In the genomic region with DNA sequence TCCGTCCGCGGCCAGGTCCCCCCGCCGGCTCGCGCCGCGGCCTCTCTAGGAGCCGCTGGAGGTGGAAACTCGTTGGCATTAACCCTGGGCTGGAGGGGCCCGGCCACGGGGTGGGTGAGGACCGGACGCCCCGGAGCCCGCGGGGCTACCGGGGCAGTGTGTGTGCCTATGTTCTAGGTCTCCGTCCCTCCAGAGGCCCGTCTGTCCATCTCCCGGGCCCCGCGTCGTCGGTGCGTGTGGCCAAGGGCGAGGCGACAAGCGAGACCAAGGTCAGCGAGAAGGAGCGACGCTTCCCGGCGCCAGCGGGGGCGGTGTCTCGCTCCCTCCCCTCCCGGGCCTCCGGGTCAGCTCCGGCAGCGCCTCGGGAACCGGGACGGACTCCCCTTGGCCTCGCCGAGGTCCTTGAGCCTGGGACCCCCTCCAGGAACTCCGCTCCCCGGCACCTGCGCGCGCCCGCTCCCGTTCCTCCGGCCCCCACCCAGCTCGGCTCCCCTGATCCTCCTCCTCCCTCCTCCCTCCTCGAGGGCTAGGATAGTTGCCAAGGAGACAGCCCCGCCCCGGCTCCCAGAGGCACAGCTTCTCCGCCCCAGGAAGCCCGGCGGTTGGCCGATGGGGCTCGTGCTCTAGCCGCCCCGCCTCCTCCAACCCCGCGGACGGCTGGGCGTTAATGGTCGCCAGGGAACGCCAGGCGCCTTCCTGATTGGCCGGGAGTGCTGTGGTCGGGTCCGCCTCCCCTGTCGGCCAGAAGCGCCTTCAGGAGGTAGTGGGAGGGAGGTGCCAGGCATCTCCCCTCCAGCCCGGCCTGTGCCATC, we compare ENCODE assay signal across 1 cellular context.
TF ChIP-seq lines count a peak whose summit lies in the region.

No MANE protein-coding gene starts in this region.

TF ChIP-seq in SK-N-SH treated with all-trans-retinoic acid at 6 μM for 48 hours, 23 proteins besides CTCF, POLR2A, EP300 and RAD21 (continued from another document):
- TF ChIP-seq, protein P1, sequence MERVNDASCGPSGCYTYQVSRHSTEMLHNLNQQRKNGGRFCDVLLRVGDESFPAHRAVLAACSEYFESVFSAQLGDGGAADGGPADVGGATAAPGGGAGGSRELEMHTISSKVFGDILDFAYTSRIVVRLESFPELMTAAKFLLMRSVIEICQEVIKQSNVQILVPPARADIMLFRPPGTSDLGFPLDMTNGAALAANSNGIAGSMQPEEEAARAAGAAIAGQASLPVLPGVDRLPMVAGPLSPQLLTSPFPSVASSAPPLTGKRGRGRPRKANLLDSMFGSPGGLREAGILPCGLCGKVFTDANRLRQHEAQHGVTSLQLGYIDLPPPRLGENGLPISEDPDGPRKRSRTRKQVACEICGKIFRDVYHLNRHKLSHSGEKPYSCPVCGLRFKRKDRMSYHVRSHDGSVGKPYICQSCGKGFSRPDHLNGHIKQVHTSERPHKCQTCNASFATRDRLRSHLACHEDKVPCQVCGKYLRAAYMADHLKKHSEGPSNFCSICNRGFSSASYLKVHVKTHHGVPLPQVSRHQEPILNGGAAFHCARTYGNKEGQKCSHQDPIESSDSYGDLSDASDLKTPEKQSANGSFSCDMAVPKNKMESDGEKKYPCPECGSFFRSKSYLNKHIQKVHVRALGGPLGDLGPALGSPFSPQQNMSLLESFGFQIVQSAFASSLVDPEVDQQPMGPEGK (CRISPR knock-in tag; IDR thresholded peaks at IDR 0.05; ENCODE audit: borderline replicate concordance) = peak; percentile 80
- TF ChIP-seq PPARA (CRISPR knock-in tag; IDR thresholded peaks at IDR 0.05; ENCODE audit: borderline replicate concordance) = no peak
- TF ChIP-seq ZNF8 (CRISPR knock-in tag; IDR thresholded peaks at IDR 0.05) = no peak
- no peak for TF ChIP-seq ZNF565 (CRISPR knock-in tag; conservative IDR thresholded peaks at IDR 0.05; ENCODE audit: low read depth)
- 0 out of 2 replicates have a peak, but pooled peaks have one; percentile 28 for TF ChIP-seq TSHZ2 (CRISPR knock-in tag; IDR thresholded peaks at IDR 0.05)
- TF ChIP-seq ZC3H10 (CRISPR knock-in tag; IDR thresholded peaks at IDR 0.05) = no peak
- 0 out of 2 replicates have a peak, but pooled peaks have one; percentile 48 for TF ChIP-seq ESRRG (CRISPR knock-in tag; IDR thresholded peaks at IDR 0.05)
- no peak for TF ChIP-seq RARB (CRISPR knock-in tag; IDR thresholded peaks at IDR 0.05)
- TF ChIP-seq GLIS3 (CRISPR knock-in tag; IDR thresholded peaks at IDR 0.05) = no peak
TF ChIP-seq in SK-N-SH treated with all-trans-retinoic acid at 6 μM for 48 hours: peak in this region for 4.
